ENCODE assay signal across 14 cellular contexts in genomic region chr21:41762236-41762635, GRCh38. TPM values are rescaled to one million over a fixed set of nuclear protein-coding genes. Genes with fewer than 3 reads are reported as not detected.
DNase-seq lines count a peak whose midpoint lies in the region; FAIRE-seq and TF ChIP-seq lines count a peak whose summit lies in the region.
"Had no signal": no experiment of that assay in that cellular context is flagged by ENCODE, and none has a peak within 500 bp of the region (broad histone marks: within the 10 kb centered on the region; RNA-seq: fewer than 3 reads in every experiment).

No MANE protein-coding gene starts in this region.

- TF ChIP-seq CTCF in A673 (conservative IDR thresholded peaks at IDR 0.05; ENCODE audit: low read depth, low read length), result no peak
- no peak for TF ChIP-seq CTCF in endothelial cell of umbilical vein (IDR thresholded peaks at IDR 0.05; ENCODE audit: extremely low read depth in 1 of 2, insufficient read depth in 1 of 2, low read depth in 1 of 2, low read length in 2 of 2)
- no peak for TF ChIP-seq CTCF in nephron (IDR thresholded peaks at IDR 0.05; ENCODE audit: unreplicated experiment in 3 of 3)

- H3K4me3 ChIP-seq in A673 (ENCODE audit: low read depth, low read length, poor library complexity, severe bottlenecking) (peak overlapping the region; percentile 70), HUES64 (ENCODE audit: low read length) (peak overlapping the region; percentile 53), endothelial cell of umbilical vein (replicated peaks in 1 of 3; ENCODE audit: insufficient read depth in 1 of 3, low read depth in 1 of 3, low read length in 3 of 3) (no peak overlapping the region)
- H3K4me3 ChIP-seq: BLaER1 treated with 17β-estradiol and CSF1 and Interleukin-3, amounts not matched to agents 10 nM and 100 nM had no signal

- peaks cover 82% of the 10 kb centered on the region for H3K27me3 Mint-ChIP-seq in nephron (ENCODE audit: low read depth)

- CTCF ChIA-PET in A673 (lab: Charles Lee), result interaction anchor here (0.6 kb wide), 1 partner anchor 81 kb away, joined by 3 read pairs; no protein-coding TSS in a partner anchor
- CTCF ChIA-PET in endothelial cell of umbilical vein (lab: Charles Lee), result interaction anchor here (0.5 kb wide), 1 partner anchor 9 kb away, joined by 3 read pairs; no protein-coding TSS in a partner anchor

- H3K27ac Mint-ChIP-seq in nephron, result peak overlapping the region in 1 of 3 experiments; percentile 86
- H3K27ac Mint-ChIP-seq: stimulated activated naive CD8-positive, alpha-beta T cell treated with anti-CD3 and anti-CD28 coated beads, Interleukin-15, Interleukin-2, amounts not matched to agents 100 ng/mL and 50 ng/mL, for 24 hours had no signal

- no peaks in the 10 kb centered on the region for H3K9me3 Mint-ChIP-seq in nephron
- H3K9me3 Mint-ChIP-seq: stimulated activated naive CD8-positive, alpha-beta T cell treated with anti-CD3 and anti-CD28 coated beads, Interleukin-15, Interleukin-2, amounts not matched to agents 100 ng/mL and 50 ng/mL, for 24 hours had no signal

- no peak overlapping the region for H3K4me2 ChIP-seq in endothelial cell of umbilical vein (ENCODE audit: insufficient read depth, low read length)

- no peak for FAIRE-seq in endothelial cell of umbilical vein (lab: Jason Lieb, UNC)

- H3K36me3 Mint-ChIP-seq in nephron (ENCODE audit: low read depth), result no peaks in the 10 kb centered on the region

- H3K36me3 ChIP-seq in A673 (ENCODE audit: insufficient read depth, low read length, poor library complexity, severe bottlenecking) (no peaks in the 10 kb centered on the region), HUES64 (ENCODE audit: insufficient read depth, low read length) (no peaks in the 10 kb centered on the region), endothelial cell of umbilical vein (ENCODE audit: control insufficient read depth in 2 of 2, extremely low read depth in 1 of 2, insufficient read depth in 2 of 2, low read length in 2 of 2) (no peaks in the 10 kb centered on the region)
- H3K36me3 ChIP-seq: BLaER1 treated with 17β-estradiol and CSF1 and Interleukin-3, amounts not matched to agents 10 nM and 100 nM had no signal

- peak overlapping the region; percentile 90 for H3K27ac ChIP-seq in A673 (ENCODE audit: low read depth, low read length, poor library complexity, severe bottlenecking)
- peak overlapping the region; percentile 72 for H3K27ac ChIP-seq in HUES64 (ENCODE audit: low read depth, low read length)
- H3K27ac ChIP-seq in endothelial cell of umbilical vein (ENCODE audit: insufficient read depth, low read depth, low read length), result no peak overlapping the region
- H3K27ac ChIP-seq: BLaER1 treated with 17β-estradiol and CSF1 and Interleukin-3, amounts not matched to agents 10 nM and 100 nM had no signal

- H3K27me3 ChIP-seq in A673 (replicated peaks; ENCODE audit: insufficient read depth, low read depth, low read length, poor library complexity) (no peaks in the 10 kb centered on the region), HUES64 (ENCODE audit: insufficient read depth, low read length) (peaks cover 80% of the 10 kb centered on the region), endothelial cell of umbilical vein (ENCODE audit: control insufficient read depth in 2 of 2, insufficient read depth in 2 of 2, low read length in 2 of 2) (peaks cover 68 to 71% of the 10 kb centered on the region in 2 experiments)

- H3K4me1 Mint-ChIP-seq in nephron, result peaks cover 34% of the 10 kb centered on the region

- POLR2A ChIA-PET in A673 (lab: Charles Lee; ENCODE audit: low non-redundant PET), result no interaction called here
- POLR2A ChIA-PET in endothelial cell of umbilical vein (lab: Charles Lee), result no interaction called here

- peak overlapping the region; percentile 26; the same call in 1 of the 2 replicates for H3K9ac ChIP-seq in HUES64 (ENCODE audit: low read depth, low read length)
- H3K9ac ChIP-seq in endothelial cell of umbilical vein (replicated peaks; ENCODE audit: extremely low read depth, insufficient read depth, low read length), result no peak overlapping the region
- H3K9ac ChIP-seq: BLaER1 treated with 17β-estradiol and CSF1 and Interleukin-3, amounts not matched to agents 10 nM and 100 nM had no signal

- dilution Hi-C loops in endothelial cell of umbilical vein (cut with MboI; ENCODE audit: extremely low pct_ligation_motif_present, low sequenced_read_pairs), result no loop called here

- BruUV-seq in A673 (replicated peaks; lab: Mats Ljungman, UMichigan) (no TSS peak), endothelial cell of umbilical vein (replicated peaks; lab: Mats Ljungman, UMichigan) (no TSS peak)

- H2AFZ ChIP-seq in endothelial cell of umbilical vein (ENCODE audit: low read depth, low read length), result no peak overlapping the region

- under 1% methylated on average over 12 of the region's 12 CpGs for WGBS in HUES64

- DNase-seq in A673 (ENCODE audit: low spot score) (no peak), endothelial cell of umbilical vein (ENCODE audit: low read depth, low spot score) (no peak), SKM-1 treated with dmso at 0.1 percent for 144 hours (lab: John Stamatoyannopoulos, UW; ENCODE audit: unreplicated experiment) (no peak), NCI-H510A treated with DMSO at 0.1 percent for 48 hours (lab: John Stamatoyannopoulos, UW) (no peak), OCI-M2 (lab: John Stamatoyannopoulos, UW; ENCODE audit: unreplicated experiment) (no peak), SIG-M5 (lab: John Stamatoyannopoulos, UW) (no peak)
- DNase-seq: activated CD4-positive, alpha-beta T cell treated with anti-CD3 and anti-CD28 coated beads for 4 hours; activated naive CD4-positive, alpha-beta T cell treated with Interleukin-2 at 50 U/mL for 16 hours; effector CD8-positive, alpha-beta T cell had no signal

- peak overlapping the region; percentile 49 to 81 (median 65) for H3K4me3 Mint-ChIP-seq in nephron
- H3K4me3 Mint-ChIP-seq: stimulated activated naive CD8-positive, alpha-beta T cell treated with anti-CD3 and anti-CD28 coated beads, Interleukin-15, Interleukin-2, amounts not matched to agents 100 ng/mL and 50 ng/mL, for 24 hours had no signal

- no peak for TF ChIP-seq POLR2A in endothelial cell of umbilical vein (IDR thresholded peaks at IDR 0.05; ENCODE audit: low read depth, low read length)

- H3K9me1 ChIP-seq in endothelial cell of umbilical vein (replicated peaks; ENCODE audit: control insufficient read depth, extremely low read depth, insufficient read depth, low read length), result no peaks in the 10 kb centered on the region

- H4K20me1 ChIP-seq in endothelial cell of umbilical vein (replicated peaks; ENCODE audit: control insufficient read depth, extremely low read depth, insufficient read depth, low read length), result no peaks in the 10 kb centered on the region

- intact Hi-C loops in A673 (cut with micrococcal nuclease; ENCODE audit: unreplicated experiment) (no loop called here), endothelial cell of umbilical vein (cut with micrococcal nuclease) (no loop called here)

- H3K4me1 ChIP-seq in A673 (ENCODE audit: insufficient read depth, low read length, poor library complexity, severe bottlenecking), result peaks cover 56% of the 10 kb centered on the region
- peaks cover 71% of the 10 kb centered on the region for H3K4me1 ChIP-seq in HUES64 (ENCODE audit: insufficient read depth, low read length)
- no peaks in the 10 kb centered on the region for H3K4me1 ChIP-seq in endothelial cell of umbilical vein (ENCODE audit: control insufficient read depth, extremely low read depth, insufficient read depth, low read length)

- H3K9me3 ChIP-seq in A673 (ENCODE audit: low read depth, low read length, poor library complexity, severe bottlenecking), result no peaks in the 10 kb centered on the region
- no peaks in the 10 kb centered on the region for H3K9me3 ChIP-seq in HUES64 (ENCODE audit: insufficient read depth, low read depth, low read length)
- no peaks in the 10 kb centered on the region for H3K9me3 ChIP-seq in endothelial cell of umbilical vein (replicated peaks; ENCODE audit: control insufficient read depth, insufficient read depth, low read length)

- H3K79me2 ChIP-seq in endothelial cell of umbilical vein (ENCODE audit: control insufficient read depth, insufficient read depth, low read length), result no peaks in the 10 kb centered on the region

TF ChIP-seq in endothelial cell of umbilical vein, 7 proteins besides CTCF, POLR2A, EP300 and RAD21:
- TF ChIP-seq EZH2 (IDR thresholded peaks at IDR 0.05; ENCODE audit: borderline replicate concordance, low read depth, low read length, severe bottlenecking) (peak; percentile 88), GATA2 (IDR thresholded peaks at IDR 0.05; ENCODE audit: insufficient read depth, insufficient read length, low read depth, low read length) (no peak)

RNA-seq across cellular contexts. Expression of gene RIPK4, which starts 4.6 kb away (rescaled TPM):
- total RNA-seq in A673 (2021) (16.0 and 17.0 TPM in 2 replicates), endothelial cell of umbilical vein (not detected in 2 replicates)
- 2.0 TPM for polyA plus RNA-seq in HUES64 (2013, experiment 1 of 2)
- polyA plus RNA-seq in HUES64 (2013, experiment 2 of 2), result 2.0 TPM
- polyA plus RNA-seq in endothelial cell of umbilical vein, result not detected in 2 replicates
- polyA plus RNA-seq in endothelial cell of umbilical vein (2011; cell fraction: cytosol; rRNA removed), result not detected in 2 replicates
- polyA plus RNA-seq in endothelial cell of umbilical vein (2011; cell fraction: nucleus; rRNA removed), result 0.04 TPM in 1 of 2 replicates, not detected in the other
- not detected in 2 replicates for polyA plus RNA-seq in endothelial cell of umbilical vein (2012)
- not detected in 2 replicates for polyA minus RNA-seq in endothelial cell of umbilical vein
- 0.41 TPM for polyA minus RNA-seq in endothelial cell of umbilical vein (2011; cell fraction: cytosol; rRNA and poly(A)+ RNA removed)
- polyA minus RNA-seq in endothelial cell of umbilical vein (2011; cell fraction: nucleus; rRNA and poly(A)+ RNA removed), result not detected in 2 replicates
- total RNA-seq: LHCN-M2 had no signal

Comparison
In these comparisons a context has a peak if more than half of its experiments do, and no peak if none do; other contexts are left out.
1. H3K4me3 ChIP-seq: peak in A673 (single experiment) and HUES64 (single experiment); none in endothelial cell of umbilical vein (0 of 3).
2. RNA of gene RIPK4, which starts 4.6 kb away (total RNA-seq): 16.0 to 17.0 TPM in A673; not detected in endothelial cell of umbilical vein; every median in the first group is over 10 times any median in the second.